ENCODE assay signal across 17 cellular contexts in the genomic region with DNA sequence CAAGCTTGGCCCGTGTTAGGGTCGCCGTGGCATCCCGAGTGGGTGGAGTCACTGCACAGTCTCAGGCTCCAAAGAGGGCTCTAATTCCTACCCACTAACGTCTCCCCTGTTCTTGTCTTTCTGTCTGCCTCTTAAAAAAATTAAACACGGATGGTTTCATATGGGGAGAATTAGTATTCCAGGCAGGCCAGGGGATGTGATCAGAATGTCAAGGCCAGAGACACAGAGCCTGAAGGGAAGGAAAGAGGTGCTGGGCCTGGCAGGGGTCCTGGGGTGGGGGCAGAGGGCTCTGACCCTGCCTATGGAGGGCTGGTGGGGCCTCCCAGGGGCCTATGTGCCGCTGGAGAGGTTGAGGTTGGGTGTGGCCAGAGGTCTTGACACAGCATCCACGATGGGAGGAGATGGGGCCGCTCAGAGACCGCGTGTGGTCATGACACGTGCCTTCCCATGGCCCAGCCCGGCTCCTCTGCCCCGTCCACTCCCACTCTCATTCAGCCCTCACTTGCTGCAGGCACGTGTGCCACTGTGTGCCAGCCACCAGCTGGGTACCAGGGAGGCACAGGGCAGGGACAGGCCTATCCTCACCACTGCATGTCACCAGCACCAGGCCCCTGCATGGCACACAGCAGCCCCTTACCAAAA. TPM values are rescaled to one million over a fixed set of nuclear protein-coding genes. Genes with fewer than 3 reads are reported as not detected.
A peak's percentile ranks its signal among the peaks of the same experiment; 100 is the strongest.
DNase-seq lines count a peak whose midpoint lies in the region; ATAC-seq and TF ChIP-seq lines count a peak whose summit lies in the region.
"Had no signal": no experiment of that assay in that cellular context is flagged by ENCODE, and none has a peak within 500 bp of the region (broad histone marks: within the 10 kb centered on the region; RNA-seq: fewer than 3 reads in every experiment).

No MANE protein-coding gene starts in this region.

- no peaks in the 10 kb centered on the region for H3K4me1 ChIP-seq in mesendoderm (ENCODE audit: control insufficient read depth, low read depth, low read length)

- H2AK5ac ChIP-seq in mesendoderm (ENCODE audit: low read length), result no peak overlapping the region

- H2BK120ac ChIP-seq in mesendoderm (ENCODE audit: low read depth, low read length), result no peak overlapping the region

- in situ Hi-C loops in GM13976 (cut with MboI; ENCODE audit: low sequenced_read_pairs, unreplicated experiment), result no loop called here

- H3K4ac ChIP-seq in mesendoderm (ENCODE audit: low read depth, low read length), result no peak overlapping the region

- no peaks in the 10 kb centered on the region for H3K27me3 ChIP-seq in mesendoderm (ENCODE audit: insufficient read depth, low read length, poor library complexity)
- no peaks in the 10 kb centered on the region for H3K27me3 ChIP-seq in MG63
- H3K27me3 ChIP-seq: heart left ventricle had no signal

- no peak for ATAC-seq in stimulated activated naive CD8-positive, alpha-beta T cell treated with anti-CD3 and anti-CD28 coated beads, Interleukin-15, amount 100 ng/mL, for 72 hours
- no peak for ATAC-seq in stimulated activated naive CD8-positive, alpha-beta T cell treated with anti-CD3 and anti-CD28 coated beads, Interleukin-15, Interleukin-2, amounts not matched to agents 100 U/mL and 50 U/mL, for 24 hours
- ATAC-seq: activated CD8-positive, alpha-beta T cell treated with anti-CD3 and anti-CD28 coated beads, Interleukin-2, amount 10 ng/mL, durations not matched to agents 7 days and 5 days; heart left ventricle; left colon had no signal

- H3K27me3 Mint-ChIP-seq in stimulated activated naive CD8-positive, alpha-beta T cell treated with anti-CD3 and anti-CD28 coated beads, Interleukin-15, amount 100 ng/mL, for 72 hours, result no peaks in the 10 kb centered on the region

- no peak overlapping the region for H2BK15ac ChIP-seq in mesendoderm (replicated peaks; ENCODE audit: low read depth)

- H3K27ac ChIP-seq in mesendoderm (ENCODE audit: low read depth, low read length), result no peak overlapping the region
- H3K27ac ChIP-seq: heart left ventricle, skin epidermis had no signal

- DNase-seq in stimulated activated naive CD8-positive, alpha-beta T cell treated with anti-CD3 and anti-CD28 coated beads, Interleukin-15, amount 100 ng/mL, for 72 hours, result no peak
- DNase-seq in stimulated activated naive CD8-positive, alpha-beta T cell treated with anti-CD3 and anti-CD28 coated beads, Interleukin-15, Interleukin-2, amounts not matched to agents 100 U/mL and 50 U/mL, for 24 hours, result no peak
- DNase-seq in amygdala (lab: John Stamatoyannopoulos, UW), result peak in 52 of 56 donors; percentile 23 to 92 (median 77)
- DNase-seq in mesendoderm, result no peak
- no peak for DNase-seq in MG63
- DNase-seq in NCI-H1048 (lab: John Stamatoyannopoulos, UW), result no peak
- DNase-seq in GM13976 (ENCODE audit: low spot score), result no peak
- no peak for DNase-seq in NCI-H2081 (lab: John Stamatoyannopoulos, UW)
- DNase-seq: ACHN; activated CD8-positive, alpha-beta T cell treated with anti-CD3 and anti-CD28 coated beads, Interleukin-2, amount 10 ng/mL, durations not matched to agents 7 days and 5 days; activated naive CD4-positive, alpha-beta T cell treated with Interleukin-2 at 50 U/mL for 16 hours; central memory CD4-positive, alpha-beta T cell; heart left ventricle; left colon; NCI-H1105 treated with DMSO at 0.1 percent for 48 hours; nephron progenitor cell had no signal

- H3K4me1 Mint-ChIP-seq in stimulated activated naive CD8-positive, alpha-beta T cell treated with anti-CD3 and anti-CD28 coated beads, Interleukin-15, amount 100 ng/mL, for 72 hours, result peaks cover 23% of the 10 kb centered on the region

- H3K79me2 ChIP-seq in mesendoderm (ENCODE audit: control insufficient read depth, insufficient read depth, low read length), result no peaks in the 10 kb centered on the region

- no peaks in the 10 kb centered on the region for H3K9me3 ChIP-seq in MG63
- H3K9me3 ChIP-seq: heart left ventricle had no signal

- no peak overlapping the region for H3K18ac ChIP-seq in mesendoderm (ENCODE audit: low read length)

- no peak overlapping the region for H2BK5ac ChIP-seq in mesendoderm (ENCODE audit: low read length)

- no peak overlapping the region for H3K23ac ChIP-seq in mesendoderm (ENCODE audit: low read length)

- H3K36me3 ChIP-seq in mesendoderm (ENCODE audit: control insufficient read depth, insufficient read depth, low read length) (no peaks in the 10 kb centered on the region), MG63 (no peaks in the 10 kb centered on the region)
- H3K36me3 ChIP-seq: heart left ventricle had no signal

- peak overlapping the region; percentile 28 for H3K56ac ChIP-seq in mesendoderm (ENCODE audit: low read length)

- H3K9me3 Mint-ChIP-seq in stimulated activated naive CD8-positive, alpha-beta T cell treated with anti-CD3 and anti-CD28 coated beads, Interleukin-15, amount 100 ng/mL, for 72 hours, result no peaks in the 10 kb centered on the region
- H3K9me3 Mint-ChIP-seq: nephron progenitor cell had no signal

- no peak for TF ChIP-seq CTCF in GM13976 (IDR thresholded peaks at IDR 0.05; ENCODE audit: borderline replicate concordance, control extremely low read depth, extremely low read depth, insufficient read depth, missing control alignments)

- peak overlapping the region; percentile 74 to 82 for H3K27ac Mint-ChIP-seq in stimulated activated naive CD8-positive, alpha-beta T cell treated with anti-CD3 and anti-CD28 coated beads, Interleukin-15, amount 100 ng/mL, for 72 hours
- H3K27ac Mint-ChIP-seq: activated CD8-positive, alpha-beta T cell treated with anti-CD3 and anti-CD28 coated beads, Interleukin-2, amount 10 ng/mL, durations not matched to agents 7 days and 5 days; nephron progenitor cell had no signal

- H3K9ac ChIP-seq in mesendoderm (ENCODE audit: low read length), result no peak overlapping the region

- no peaks in the 10 kb centered on the region for H3K79me1 ChIP-seq in mesendoderm (ENCODE audit: low read length)

- H3K4me3 ChIP-seq in mesendoderm (ENCODE audit: low read length) (no peak overlapping the region), MG63 (no peak overlapping the region)
- H3K4me3 ChIP-seq: heart left ventricle, skin epidermis had no signal

- no peak overlapping the region for H4K5ac ChIP-seq in mesendoderm (ENCODE audit: low read length)

- no peak overlapping the region for H3K4me3 Mint-ChIP-seq in stimulated activated naive CD8-positive, alpha-beta T cell treated with anti-CD3 and anti-CD28 coated beads, Interleukin-15, amount 100 ng/mL, for 72 hours
- H3K4me3 Mint-ChIP-seq: activated CD8-positive, alpha-beta T cell treated with anti-CD3 and anti-CD28 coated beads, Interleukin-2, amount 10 ng/mL, durations not matched to agents 7 days and 5 days; nephron progenitor cell had no signal

- no CpG with 5 or more reads among the region's 15 CpGs for WGBS in mesendoderm (ENCODE audit: extremely low coverage, insufficient coverage, low lambda C conversion rate)

- no peak overlapping the region for H3K4me2 ChIP-seq in mesendoderm (ENCODE audit: low read length)

- H4K8ac ChIP-seq in mesendoderm (ENCODE audit: low read depth, low read length), result no peak overlapping the region

RNA-seq across cellular contexts. Expression of a gene that starts 56.5 kb away (rescaled TPM):
- polyA plus RNA-seq in mesendoderm (2013, experiment 1 of 2), result 0.03 TPM
- polyA plus RNA-seq in mesendoderm (2013, experiment 2 of 2), result 0.03 TPM
- total RNA-seq in MG63 (2014; rRNA removed; shearing (Covaris generic); ENCODE audit: low replicate concordance), result 0.25 TPM in 1 of 2 replicates, not detected in the other
- total RNA-seq: activated CD8-positive, alpha-beta T cell treated with anti-CD3 and anti-CD28 coated beads, Interleukin-2, amount 10 ng/mL, durations not matched to agents 7 days and 5 days had no signal

Comparison
In these comparisons a context has a peak if more than half of its experiments do, and no peak if none do; other contexts are left out.
1. DNase-seq: peak in amygdala (52 of 56); none in stimulated activated naive CD8-positive, alpha-beta T cell treated with anti-CD3 and anti-CD28 coated beads, Interleukin-15, amount 100 ng/mL, for 72 hours (0 of 2), stimulated activated naive CD8-positive, alpha-beta T cell treated with anti-CD3 and anti-CD28 coated beads, Interleukin-15, Interleukin-2, amounts not matched to agents 100 U/mL and 50 U/mL, for 24 hours (single experiment), mesendoderm (single experiment), MG63 (single experiment), NCI-H1048 (single experiment), GM13976 (single experiment) and NCI-H2081 (0 of 2).